ENCODE assay signal across 16 cellular contexts in genomic region chr20:50633361-50633760, GRCh38. TPM values are rescaled to one million over a fixed set of nuclear protein-coding genes. Genes with fewer than 3 reads are reported as not detected.
DNase-seq lines count a peak whose midpoint lies in the region; ATAC-seq and TF ChIP-seq lines count a peak whose summit lies in the region.
"Had no signal": no experiment of that assay in that cellular context is flagged by ENCODE, and none has a peak within 500 bp of the region (broad histone marks: within the 10 kb centered on the region; RNA-seq: fewer than 3 reads in every experiment).

No MANE protein-coding gene starts in this region.

- no peak overlapping the region for H3K4me3 ChIP-seq in HEK293 (ENCODE audit: low read depth, low read length)
- H3K4me3 ChIP-seq in NT2/D1 (ENCODE audit: insufficient read length, low read depth) = no peak overlapping the region
- no peak overlapping the region for H3K4me3 ChIP-seq in endodermal cell (ENCODE audit: low read length)
- no peak overlapping the region for H3K4me3 ChIP-seq in neuronal stem cell (ENCODE audit: low read length in 2 of 2)
- H3K4me3 ChIP-seq: A549 had no signal

- CTCF ChIA-PET in HEK293 (lab: Yijun Ruan, JAX) = interaction anchor here (0.7 to 2.8 kb wide), 3 partner anchors 12 to 161 kb away, joined by 3 to 30 read pairs (median 3); partner anchors contain the start of gene BCAS4

- H3K36me3 Mint-ChIP-seq in endodermal cell (ENCODE audit: low read depth) (no peaks in the 10 kb centered on the region), glutamatergic neuron (ENCODE audit: unreplicated experiment) (no peaks in the 10 kb centered on the region)
- H3K36me3 Mint-ChIP-seq in activated T-helper 17 cell treated with anti-CD3 and anti-CD28 coated beads, Interleukin-2, amount 50 U/mL, for 72 hours (ENCODE audit: low read depth) = no peaks in the 10 kb centered on the region
- H3K36me3 Mint-ChIP-seq: CD14-positive monocyte; CD8-positive, alpha-beta T cell had no signal

- H3K9me3 Mint-ChIP-seq in endodermal cell (no peaks in the 10 kb centered on the region), glutamatergic neuron (ENCODE audit: unreplicated experiment) (peaks cover 13% of the 10 kb centered on the region)
- H3K9me3 Mint-ChIP-seq in activated T-helper 17 cell treated with anti-CD3 and anti-CD28 coated beads, Interleukin-2, amount 50 U/mL, for 72 hours = no peaks in the 10 kb centered on the region
- H3K9me3 Mint-ChIP-seq: CD14-positive monocyte; CD8-positive, alpha-beta T cell; IgD-negative memory B cell had no signal

- no peak overlapping the region for H2AFZ ChIP-seq in neuronal stem cell (ENCODE audit: low read length)

- no peak overlapping the region for H2BK12ac ChIP-seq in neuronal stem cell (ENCODE audit: low read length)

- no peak overlapping the region for H4K91ac ChIP-seq in neuronal stem cell (ENCODE audit: low read depth, low read length, poor library complexity)

- H2AK5ac ChIP-seq in neuronal stem cell (ENCODE audit: low read depth, low read length) = no peak overlapping the region

- 93 to 96% methylated on average over 3 to 10 of the region's 10 CpGs for WGBS in endodermal cell (ENCODE audit: insufficient coverage in 1 of 2, insufficient read length in 1 of 2), 2 experiments
- no CpG with 5 or more reads among the region's 10 CpGs for WGBS in neuronal stem cell (ENCODE audit: extremely low coverage in 2 of 2, insufficient read length in 2 of 2, insufficient replicate concordance in 1 of 2), 2 donors

- peak overlapping the region; percentile 0 for H3K9ac ChIP-seq in NT2/D1 (ENCODE audit: insufficient read length, low read depth)
- no peak overlapping the region for H3K9ac ChIP-seq in endodermal cell (ENCODE audit: extremely low read depth, low read length, poor library complexity, severe bottlenecking)
- no peak overlapping the region for H3K9ac ChIP-seq in neuronal stem cell (ENCODE audit: low read depth, low read length, poor library complexity)

- H3K9me3 ChIP-seq in HEK293 (ENCODE audit: control insufficient read depth, insufficient read depth, low read depth, low read length) (no peaks in the 10 kb centered on the region), NT2/D1 (ENCODE audit: insufficient read depth, low read length) (no peaks in the 10 kb centered on the region), endodermal cell (ENCODE audit: control insufficient read depth, low read length) (no peaks in the 10 kb centered on the region), neuronal stem cell (replicated peaks in 1 of 2; ENCODE audit: control insufficient read depth in 2 of 2, insufficient read depth in 1 of 2, low read depth in 1 of 2, low read length in 2 of 2) (no peaks in the 10 kb centered on the region)
- H3K9me3 ChIP-seq: A549, BE2C had no signal

- H3K27me3 Mint-ChIP-seq in endodermal cell (ENCODE audit: insufficient read depth) (peaks cover 5% of the 10 kb centered on the region), glutamatergic neuron (ENCODE audit: unreplicated experiment) (peaks cover 15% of the 10 kb centered on the region)
- H3K27me3 Mint-ChIP-seq in activated T-helper 17 cell treated with anti-CD3 and anti-CD28 coated beads, Interleukin-2, amount 50 U/mL, for 72 hours = no peaks in the 10 kb centered on the region

- POLR2A ChIA-PET in HEK293 (lab: Yijun Ruan, JAX) = no interaction called here

- DNase-seq in NT2/D1 (ENCODE audit: low read depth, low spot score) (no peak), endodermal cell (no peak), neuronal stem cell (ENCODE audit: low spot score) (no peak), glutamatergic neuron (no peak)
- DNase-seq: BE2C; CD8-positive, alpha-beta T cell; COR-L47; DMS153; DMS79 treated with DMSO at 0.1 percent for 48 hours; EL; HCEC 1CT had no signal

- H3K27ac ChIP-seq in HEK293 (ENCODE audit: extremely low read depth, low read depth, low read length) (no peak overlapping the region), endodermal cell (ENCODE audit: low read depth, low read length) (no peak overlapping the region), neuronal stem cell (replicated peaks; ENCODE audit: low read length) (no peak overlapping the region)

- no peak overlapping the region for H2BK120ac ChIP-seq in neuronal stem cell (ENCODE audit: low read depth, low read length)

- no peak overlapping the region for H3K23ac ChIP-seq in neuronal stem cell (ENCODE audit: low read depth, low read length, poor library complexity)

- H3K4me3 Mint-ChIP-seq in endodermal cell = no peak overlapping the region
- H3K4me3 Mint-ChIP-seq in glutamatergic neuron (ENCODE audit: unreplicated experiment) = no peak overlapping the region
- no peak overlapping the region for H3K4me3 Mint-ChIP-seq in activated T-helper 17 cell treated with anti-CD3 and anti-CD28 coated beads, Interleukin-2, amount 50 U/mL, for 72 hours
- H3K4me3 Mint-ChIP-seq: CD14-positive monocyte; CD8-positive, alpha-beta T cell; IgD-negative memory B cell had no signal

- H3K18ac ChIP-seq in neuronal stem cell (ENCODE audit: low read length) = peak overlapping the region; percentile 2

- no peak overlapping the region for H3K4me2 ChIP-seq in neuronal stem cell (ENCODE audit: insufficient read depth, low read length, poor library complexity, severe bottlenecking)
- H3K4me2 ChIP-seq: A549 had no signal

- no peaks in the 10 kb centered on the region for H3K36me3 ChIP-seq in HEK293 (ENCODE audit: control insufficient read depth in 2 of 2, insufficient read depth in 1 of 2, low read length in 2 of 2)
- H3K36me3 ChIP-seq in NT2/D1 (ENCODE audit: insufficient read depth, insufficient read length, low read length) = no peaks in the 10 kb centered on the region
- no peaks in the 10 kb centered on the region for H3K36me3 ChIP-seq in endodermal cell (ENCODE audit: control insufficient read depth, insufficient read depth, low read length)
- H3K36me3 ChIP-seq in neuronal stem cell (replicated peaks in 1 of 2; ENCODE audit: control insufficient read depth in 2 of 2, insufficient read depth in 2 of 2, low read length in 2 of 2) = no peaks in the 10 kb centered on the region
- H3K36me3 ChIP-seq: BE2C had no signal

- H2BK15ac ChIP-seq in neuronal stem cell (ENCODE audit: low read length) = peak overlapping the region; percentile 20

- H3K4me1 Mint-ChIP-seq in endodermal cell (peaks cover 22% of the 10 kb centered on the region), glutamatergic neuron (ENCODE audit: low read depth, unreplicated experiment) (peaks cover 13% of the 10 kb centered on the region)
- no peaks in the 10 kb centered on the region for H3K4me1 Mint-ChIP-seq in activated T-helper 17 cell treated with anti-CD3 and anti-CD28 coated beads, Interleukin-2, amount 50 U/mL, for 72 hours

- peaks cover 4% of the 10 kb centered on the region for H3K4me1 ChIP-seq in HEK293 (ENCODE audit: control insufficient read depth, insufficient read depth, low read length)
- peaks cover 30% of the 10 kb centered on the region for H3K4me1 ChIP-seq in NT2/D1 (ENCODE audit: insufficient read depth, insufficient read length)
- peaks cover 12% of the 10 kb centered on the region for H3K4me1 ChIP-seq in endodermal cell (ENCODE audit: control insufficient read depth, insufficient read depth, low read length)
- peaks cover 18 to 20% of the 10 kb centered on the region in 2 donors for H3K4me1 ChIP-seq in neuronal stem cell (ENCODE audit: control insufficient read depth in 2 of 2, insufficient read depth in 1 of 2, low read depth in 1 of 2, low read length in 2 of 2)

- peak overlapping the region; percentile 35 for H3K27ac Mint-ChIP-seq in endodermal cell
- H3K27ac Mint-ChIP-seq in glutamatergic neuron (ENCODE audit: unreplicated experiment) = no peak overlapping the region
- no peak overlapping the region for H3K27ac Mint-ChIP-seq in activated T-helper 17 cell treated with anti-CD3 and anti-CD28 coated beads, Interleukin-2, amount 50 U/mL, for 72 hours
- H3K27ac Mint-ChIP-seq: CD14-positive monocyte; CD8-positive, alpha-beta T cell; IgD-negative memory B cell had no signal

- ATAC-seq in activated T-helper 17 cell treated with anti-CD3 and anti-CD28 coated beads, Interleukin-2, amount 50 U/mL, for 72 hours (replicated peaks) = no peak
- ATAC-seq: A549; CD8-positive, alpha-beta T cell had no signal

- TF ChIP-seq CTCF in HEK293 (tag by site-specific recombination; IDR thresholded peaks at IDR 0.05) (no peak), endodermal cell (conservative IDR thresholded peaks at IDR 0.05) (no peak), glutamatergic neuron (IDR thresholded peaks at IDR 0.05; ENCODE audit: partially characterized antibody, unreplicated experiment) (no peak)

- no peaks in the 10 kb centered on the region for H3K27me3 ChIP-seq in NT2/D1 (ENCODE audit: insufficient read depth, insufficient read length)
- H3K27me3 ChIP-seq in endodermal cell (ENCODE audit: control insufficient read depth, insufficient read depth, low read length, poor library complexity, severe bottlenecking) = no peaks in the 10 kb centered on the region
- no peaks in the 10 kb centered on the region for H3K27me3 ChIP-seq in neuronal stem cell (ENCODE audit: control insufficient read depth in 3 of 3, insufficient read depth in 3 of 3, low read depth in 1 of 3, low read length in 3 of 3)
- H3K27me3 ChIP-seq: BE2C had no signal

- H4K8ac ChIP-seq in neuronal stem cell (ENCODE audit: low read depth, low read length) = no peak overlapping the region

- no peak overlapping the region for H3K14ac ChIP-seq in neuronal stem cell (ENCODE audit: low read length)

- H3K4ac ChIP-seq in neuronal stem cell (ENCODE audit: low read length) = no peak overlapping the region

- H3K79me1 ChIP-seq in neuronal stem cell (ENCODE audit: low read depth, low read length) = peaks cover 4% of the 10 kb centered on the region

- H2BK5ac ChIP-seq in neuronal stem cell (ENCODE audit: low read length) = no peak overlapping the region

TF ChIP-seq in HEK293, 187 proteins besides CTCF, POLR2A, EP300 and RAD21 (continues in another document):
- TF ChIP-seq ZNF544 (tag by site-specific recombination; IDR thresholded peaks at IDR 0.05) (no peak), ZBTB6 (tag by site-specific recombination; IDR thresholded peaks at IDR 0.05) (peak; percentile 18; the same call in 1 of the 2 replicates)

RNA-seq across cellular contexts. Expression of gene RIPOR3, which starts 58.0 kb away (rescaled TPM):
- 1 to 10 TPM in 1 of 2 donors, under 1 TPM in 1; 0.46 to 1.4 TPM for total RNA-seq in endodermal cell
- polyA plus RNA-seq in endodermal cell (2013, experiment 1 of 2) = 0.96 TPM
- polyA plus RNA-seq in endodermal cell (2013, experiment 2 of 2) = 0.25 TPM
- 2.5 TPM for polyA plus RNA-seq in neuronal stem cell (2013, experiment 1 of 2)
- polyA plus RNA-seq in neuronal stem cell (2013, experiment 2 of 2) = 2.3 TPM
- total RNA-seq in glutamatergic neuron (ENCODE audit: unreplicated experiment) = not detected
- not detected for total RNA-seq in activated T-helper 17 cell treated with anti-CD3 and anti-CD28 coated beads, Interleukin-2, amount 50 U/mL, for 72 hours
- total RNA-seq: CD8-positive, alpha-beta T cell had no signal
- polyA plus RNA-seq: CD14-positive monocyte had no signal
